1 cellular context compared by ENCODE assay signal in genomic region chr9:33297455-33297854, GRCh38.
TF ChIP-seq lines count a peak whose summit lies in the region.

No MANE protein-coding gene starts in this region.

TF ChIP-seq in GM12878, 131 proteins besides CTCF, POLR2A, EP300 and RAD21 (continued from another document):
- TF ChIP-seq MLLT1 (IDR thresholded peaks at IDR 0.05) (peak; percentile 81), ZNF24 (IDR thresholded peaks at IDR 0.05) (no peak), RUNX3 (IDR thresholded peaks at IDR 0.05; ENCODE audit: low read length) (peak; percentile 57), POLR2AphosphoS5 (IDR thresholded peaks at IDR 0.05; ENCODE audit: low read length) (peak; percentile 55; the same call in 1 of the 2 replicates), ZNF687 (IDR thresholded peaks at IDR 0.05) (peak; percentile 87), CREB1 (IDR thresholded peaks at IDR 0.05; ENCODE audit: low read depth) (0 out of 2 replicates have a peak, but pooled peaks have one; percentile 31), PRDM15 (CRISPR knock-in tag; IDR thresholded peaks at IDR 0.05) (no peak), EED (IDR thresholded peaks at IDR 0.05; ENCODE audit: low read depth) (peak; percentile 43; the same call in 1 of the 2 replicates), RELB (IDR thresholded peaks at IDR 0.05; ENCODE audit: low read depth) (peak; percentile 81; the same call in 1 of the 2 replicates), EGR1 (IDR thresholded peaks at IDR 0.05; ENCODE audit: borderline replicate concordance in 1 of 2, low read depth in 2 of 2, low read length in 2 of 2) (no peak), DPF2 (IDR thresholded peaks at IDR 0.05) (no peak), CUX1 (IDR thresholded peaks at IDR 0.05; ENCODE audit: insufficient replicate concordance, low read depth, low read length) (peak; percentile 48), HDGF (IDR thresholded peaks at IDR 0.05) (no peak), ETV6 (conservative IDR thresholded peaks at IDR 0.05 in 1 of 2, IDR thresholded peaks at IDR 0.05 in 1 of 2; ENCODE audit: borderline replicate concordance in 1 of 2, low read depth in 1 of 2) (no peak), E2F4 (IDR thresholded peaks at IDR 0.05; ENCODE audit: low read depth, low read length) (no peak), CHD1 (IDR thresholded peaks at IDR 0.05; ENCODE audit: low read depth, low read length) (no peak), RFX5 (IDR thresholded peaks at IDR 0.05; ENCODE audit: low read depth, low read length) (peak; percentile 70), ATF7 (IDR thresholded peaks at IDR 0.05; ENCODE audit: low read depth) (peak; percentile 69), RAD51 (IDR thresholded peaks at IDR 0.05) (peak; percentile 89), FOXK2 (IDR thresholded peaks at IDR 0.05) (no peak), SREBF1 (IDR thresholded peaks at IDR 0.05; ENCODE audit: low read length) (no peak), PBX3 (IDR thresholded peaks at IDR 0.05; ENCODE audit: insufficient replicate concordance, low read depth, low read length) (no peak), BCL11A (IDR thresholded peaks at IDR 0.05; ENCODE audit: low read depth, low read length) (peak; percentile 31; the same call in 1 of the 2 replicates), CBX3 (IDR thresholded peaks at IDR 0.05; ENCODE audit: borderline replicate concordance, low read depth) (no peak), IKZF2 (IDR thresholded peaks at IDR 0.05) (peak; percentile 59 to 68; a peak in 2 of 4 replicates)
